15 cellular contexts compared by ENCODE assay signal in the genomic region with DNA sequence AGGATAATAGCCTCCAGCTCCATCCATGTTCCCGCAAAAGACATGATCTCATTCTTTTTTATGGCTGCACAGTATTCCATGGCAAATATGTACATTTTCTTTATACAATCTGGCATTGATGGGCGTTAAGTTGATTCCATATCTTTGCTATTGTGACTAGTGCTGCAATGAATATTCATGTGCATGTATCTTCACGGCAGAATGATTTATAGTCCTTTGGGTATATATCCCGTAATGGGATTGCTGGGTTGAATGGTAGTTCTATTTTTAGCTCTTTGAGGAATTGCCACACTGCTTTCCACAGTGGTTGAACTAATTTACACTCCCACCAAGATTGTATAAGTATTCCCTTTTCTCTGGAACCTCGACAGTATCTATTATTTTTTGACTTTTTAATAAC. TPM values are rescaled to one million over a fixed set of nuclear protein-coding genes. Genes with fewer than 3 reads are reported as not detected.
"Had no signal": no experiment of that assay in that cellular context is flagged by ENCODE, and none has a peak within 500 bp of the region (broad histone marks: within the 10 kb centered on the region; RNA-seq: fewer than 3 reads in every experiment).

No MANE protein-coding gene starts in this region.

RNA-seq across cellular contexts. Expression of a gene that starts 11.7 kb away (rescaled TPM):
- total RNA-seq: activated CD4-positive, alpha-beta memory T cell treated with anti-CD3 and anti-CD28 coated beads, Interleukin-2, amount 10 ng/mL, durations not matched to agents 7 days and 5 days; activated CD4-positive, alpha-beta T cell treated with anti-CD3 and anti-CD28 coated beads for 36 hours; activated CD4-positive, alpha-beta T cell treated with anti-CD3 and anti-CD28 coated beads, Interleukin-2, amount 10 ng/mL, durations not matched to agents 7 days and 5 days; activated CD8-positive, alpha-beta memory T cell treated with anti-CD3 and anti-CD28 coated beads, Interleukin-2, amount 10 ng/mL, durations not matched to agents 7 days and 5 days; activated CD8-positive, alpha-beta T cell treated with anti-CD3 and anti-CD28 coated beads, Interleukin-2, amount 10 ng/mL, durations not matched to agents 7 days and 5 days; activated naive CD8-positive, alpha-beta T cell treated with anti-CD3 and anti-CD28 coated beads, Interleukin-2, amount 10 ng/mL, durations not matched to agents 7 days and 5 days; activated T-helper 2 cell treated with anti-CD3 and anti-CD28 coated beads, Interferon-gamma antibody, Interleukin-2, Interleukin-4, amounts not matched to agents 10 μg/mL and 5 μg/mL and 100 μg/mL, durations not matched to agents 14 hours and 24 hours and 36 hours; ascending aorta; bronchial epithelial cell; cardiac muscle cell; chondrocyte; T-helper 17 cell; T-helper 2 cell treated with Interferon-gamma antibody and Interleukin-4, amounts not matched to agents 100 ng/mL and 5 ng/mL, for 36 hours; WTC11 had no signal

RNA-seq across cellular contexts. Expression of a gene that starts 44.0 kb away (rescaled TPM):
- total RNA-seq: activated CD4-positive, alpha-beta memory T cell treated with anti-CD3 and anti-CD28 coated beads, Interleukin-2, amount 10 ng/mL, durations not matched to agents 7 days and 5 days; activated CD4-positive, alpha-beta T cell treated with anti-CD3 and anti-CD28 coated beads for 36 hours; activated CD4-positive, alpha-beta T cell treated with anti-CD3 and anti-CD28 coated beads, Interleukin-2, amount 10 ng/mL, durations not matched to agents 7 days and 5 days; activated CD8-positive, alpha-beta memory T cell treated with anti-CD3 and anti-CD28 coated beads, Interleukin-2, amount 10 ng/mL, durations not matched to agents 7 days and 5 days; activated CD8-positive, alpha-beta T cell treated with anti-CD3 and anti-CD28 coated beads, Interleukin-2, amount 10 ng/mL, durations not matched to agents 7 days and 5 days; activated naive CD8-positive, alpha-beta T cell treated with anti-CD3 and anti-CD28 coated beads, Interleukin-2, amount 10 ng/mL, durations not matched to agents 7 days and 5 days; activated T-helper 2 cell treated with anti-CD3 and anti-CD28 coated beads, Interferon-gamma antibody, Interleukin-2, Interleukin-4, amounts not matched to agents 10 μg/mL and 5 μg/mL and 100 μg/mL, durations not matched to agents 14 hours and 24 hours and 36 hours; ascending aorta; bronchial epithelial cell; cardiac muscle cell; chondrocyte; T-helper 17 cell; T-helper 2 cell treated with Interferon-gamma antibody and Interleukin-4, amounts not matched to agents 100 ng/mL and 5 ng/mL, for 36 hours; WTC11 had no signal
- polyA plus RNA-seq: adipose tissue, cardiac muscle cell had no signal
